28 cellular contexts compared by ENCODE assay signal in genomic region chr6:120468486-120468885, GRCh38.
"Had no signal": no experiment of that assay in that cellular context is flagged by ENCODE, and none has a peak within 500 bp of the region (broad histone marks: within the 10 kb centered on the region; RNA-seq: fewer than 3 reads in every experiment).

No MANE protein-coding gene starts in this region.

- ATAC-seq: stimulated activated effector memory CD8-positive, alpha-beta T cell treated with anti-CD3 and anti-CD28 coated beads, Interleukin-12 subunit alpha, Interleukin-12 subunit beta, amount 100 ng/mL, for 72 hours; stimulated activated memory B cell treated with anti-CD40 and anti-IgM and Interleukin-4, amounts not matched to agents 10 μg/mL and 1 μg/mL and 100 μg/mL, for 72 hours; stimulated activated naive B cell treated with anti-CD40 and anti-IgM and Interleukin-4, amounts not matched to agents 10 μg/mL and 1 μg/mL and 100 μg/mL, for 72 hours; stimulated activated naive CD8-positive, alpha-beta T cell treated with anti-CD3 and anti-CD28 coated beads, Interleukin-15, amount 100 ng/mL, for 72 hours; stimulated activated naive CD8-positive, alpha-beta T cell treated with anti-CD3 and anti-CD28 coated beads, Interleukin-15, Interleukin-2, amounts not matched to agents 100 U/mL and 50 U/mL, for 24 hours; upper lobe of right lung had no signal

- H3K4me1 ChIP-seq: stomach, suprapubic skin, testis, thyroid gland, tibial artery, tibial nerve, transverse colon, upper lobe of left lung, upper lobe of right lung, uterus, vagina had no signal

- FAIRE-seq: urothelium cell line had no signal

- H3K27me3 ChIP-seq: stomach, suprapubic skin, testis, thyroid gland, tibial artery, tibial nerve, transverse colon, upper lobe of left lung, upper lobe of right lung, uterus, vagina had no signal

- H3K27ac ChIP-seq: stomach, suprapubic skin, testis, thoracic aorta, thyroid gland, tibial artery, tibial nerve, transverse colon, upper lobe of left lung, upper lobe of right lung, uterus, vagina had no signal

- H3K4me3 Mint-ChIP-seq: stimulated activated effector memory CD8-positive, alpha-beta T cell treated with anti-CD3 and anti-CD28 coated beads, Interleukin-12 subunit alpha, Interleukin-12 subunit beta, amount 100 ng/mL, for 72 hours; stimulated activated memory B cell treated with anti-CD40 and anti-IgM and Interleukin-4, amounts not matched to agents 10 μg/mL and 1 μg/mL and 100 μg/mL, for 72 hours; stimulated activated naive B cell treated with anti-CD40 and anti-IgM and Interleukin-4, amounts not matched to agents 10 μg/mL and 1 μg/mL and 100 μg/mL, for 72 hours; stimulated activated naive CD8-positive, alpha-beta T cell treated with anti-CD3 and anti-CD28 coated beads, Interleukin-15, amount 100 ng/mL, for 72 hours; stimulated activated naive CD8-positive, alpha-beta T cell treated with anti-CD3 and anti-CD28 coated beads, Interleukin-15, Interleukin-2, amounts not matched to agents 100 ng/mL and 50 ng/mL, for 24 hours; type B pancreatic cell had no signal

- H3K36me3 ChIP-seq: stomach, suprapubic skin, thoracic aorta, thyroid gland, tibial artery, tibial nerve, transverse colon, upper lobe of left lung, upper lobe of right lung, uterus, vagina had no signal

- H3K9me3 Mint-ChIP-seq: stimulated activated memory B cell treated with anti-CD40 and anti-IgM and Interleukin-4, amounts not matched to agents 10 μg/mL and 1 μg/mL and 100 μg/mL, for 72 hours; stimulated activated naive B cell treated with anti-CD40 and anti-IgM and Interleukin-4, amounts not matched to agents 10 μg/mL and 1 μg/mL and 100 μg/mL, for 72 hours; stimulated activated naive CD8-positive, alpha-beta T cell treated with anti-CD3 and anti-CD28 coated beads, Interleukin-15, Interleukin-2, amounts not matched to agents 100 ng/mL and 50 ng/mL, for 24 hours; type B pancreatic cell had no signal

- H3K27ac Mint-ChIP-seq: stimulated activated effector memory CD8-positive, alpha-beta T cell treated with anti-CD3 and anti-CD28 coated beads, Interleukin-12 subunit alpha, Interleukin-12 subunit beta, amount 100 ng/mL, for 72 hours; stimulated activated memory B cell treated with anti-CD40 and anti-IgM and Interleukin-4, amounts not matched to agents 10 μg/mL and 1 μg/mL and 100 μg/mL, for 72 hours; stimulated activated naive B cell treated with anti-CD40 and anti-IgM and Interleukin-4, amounts not matched to agents 10 μg/mL and 1 μg/mL and 100 μg/mL, for 72 hours; stimulated activated naive CD8-positive, alpha-beta T cell treated with anti-CD3 and anti-CD28 coated beads, Interleukin-15, amount 100 ng/mL, for 72 hours; stimulated activated naive CD8-positive, alpha-beta T cell treated with anti-CD3 and anti-CD28 coated beads, Interleukin-15, Interleukin-2, amounts not matched to agents 100 ng/mL and 50 ng/mL, for 24 hours; type B pancreatic cell had no signal

- H3K4me3 ChIP-seq: stomach, suprapubic skin, testis, thoracic aorta, thyroid gland, tibial artery, tibial nerve, transverse colon, upper lobe of left lung, upper lobe of right lung, uterus, vagina had no signal

- DNase-seq: stimulated activated CD4-positive, alpha-beta T cell treated with anti-CD3 and anti-CD28 coated beads, Interleukin-2, amount 100 ng/mL, for 48 hours; stimulated activated CD4-positive, alpha-beta T cell treated with anti-CD3 and anti-CD28 coated beads, Interleukin-4, amount 100 ng/mL, for 1 hour; stimulated activated CD4-positive, alpha-beta T cell treated with anti-CD3 and anti-CD28 coated beads, Interleukin-4, amount 100 ng/mL, for 24 hours; stimulated activated CD4-positive, alpha-beta T cell treated with anti-CD3 and anti-CD28 coated beads, Interleukin-4, amount 100 ng/mL, for 4 hours; stimulated activated CD8-positive, alpha-beta memory T cell treated with anti-CD3 and anti-CD28 coated beads, Interleukin-4, amount 100 ng/mL, for 48 hours; stimulated activated naive B cell treated with anti-CD40 and anti-IgM and Interleukin-4, amounts not matched to agents 10 μg/mL and 1 μg/mL and 100 μg/mL, for 72 hours; stimulated activated naive CD4-positive, alpha-beta T cell; stimulated activated naive CD4-positive, alpha-beta T cell treated with Interleukin-2 at 50 U/mL for 16 hours; stimulated activated naive CD8-positive, alpha-beta T cell treated with anti-CD3 and anti-CD28 coated beads, Interleukin-15, amount 100 ng/mL, for 72 hours; stimulated activated naive CD8-positive, alpha-beta T cell treated with anti-CD3 and anti-CD28 coated beads, Interleukin-15, Interleukin-2, amounts not matched to agents 100 U/mL and 50 U/mL, for 24 hours; stomach; substantia nigra; testis; thyroid gland; tibial artery; transverse colon; upper lobe of left lung; upper lobe of right lung; uterus had no signal

- H3K4me1 Mint-ChIP-seq: stimulated activated effector memory CD8-positive, alpha-beta T cell treated with anti-CD3 and anti-CD28 coated beads, Interleukin-12 subunit alpha, Interleukin-12 subunit beta, amount 100 ng/mL, for 72 hours; stimulated activated memory B cell treated with anti-CD40 and anti-IgM and Interleukin-4, amounts not matched to agents 10 μg/mL and 1 μg/mL and 100 μg/mL, for 72 hours; stimulated activated naive B cell treated with anti-CD40 and anti-IgM and Interleukin-4, amounts not matched to agents 10 μg/mL and 1 μg/mL and 100 μg/mL, for 72 hours; stimulated activated naive CD8-positive, alpha-beta T cell treated with anti-CD3 and anti-CD28 coated beads, Interleukin-15, amount 100 ng/mL, for 72 hours had no signal

- H3K9me3 ChIP-seq: stomach, suprapubic skin, testis, thoracic aorta, thyroid gland, tibial artery, tibial nerve, transverse colon, upper lobe of right lung, uterus, vagina had no signal

- H3K36me3 Mint-ChIP-seq: stimulated activated effector memory CD8-positive, alpha-beta T cell treated with anti-CD3 and anti-CD28 coated beads, Interleukin-12 subunit alpha, Interleukin-12 subunit beta, amount 100 ng/mL, for 72 hours; stimulated activated memory B cell treated with anti-CD40 and anti-IgM and Interleukin-4, amounts not matched to agents 10 μg/mL and 1 μg/mL and 100 μg/mL, for 72 hours; stimulated activated naive B cell treated with anti-CD40 and anti-IgM and Interleukin-4, amounts not matched to agents 10 μg/mL and 1 μg/mL and 100 μg/mL, for 72 hours; type B pancreatic cell had no signal

- H3K27me3 Mint-ChIP-seq: stimulated activated memory B cell treated with anti-CD40 and anti-IgM and Interleukin-4, amounts not matched to agents 10 μg/mL and 1 μg/mL and 100 μg/mL, for 72 hours; stimulated activated naive B cell treated with anti-CD40 and anti-IgM and Interleukin-4, amounts not matched to agents 10 μg/mL and 1 μg/mL and 100 μg/mL, for 72 hours; stimulated activated naive CD8-positive, alpha-beta T cell treated with anti-CD3 and anti-CD28 coated beads, Interleukin-15, amount 100 ng/mL, for 72 hours; stimulated activated naive CD8-positive, alpha-beta T cell treated with anti-CD3 and anti-CD28 coated beads, Interleukin-15, Interleukin-2, amounts not matched to agents 100 ng/mL and 50 ng/mL, for 24 hours; type B pancreatic cell had no signal
